Comparison of ENCODE assay signal across 16 cellular contexts in genomic region chr19:4415352-4415751, GRCh38. TPM values are rescaled to one million over a fixed set of nuclear protein-coding genes. Genes with fewer than 3 reads are reported as not detected.
DNase-seq lines count a peak whose midpoint lies in the region; ATAC-seq and TF ChIP-seq lines count a peak whose summit lies in the region.
"Had no signal": no experiment of that assay in that cellular context is flagged by ENCODE, and none has a peak within 500 bp of the region (broad histone marks: within the 10 kb centered on the region; RNA-seq: fewer than 3 reads in every experiment).

No MANE protein-coding gene starts in this region.

- peaks cover 97% of the 10 kb centered on the region for H3K36me3 ChIP-seq in OCI-LY7 (ENCODE audit: insufficient read depth, low read length)

- BruUV-seq in OCI-LY7 (replicated peaks; lab: Mats Ljungman, UMichigan): TSS peak; percentile 3

- POLR2A ChIA-PET in OCI-LY7 (lab: Charles Lee): no interaction called here

- CTCF ChIA-PET in OCI-LY7 (lab: Charles Lee; ENCODE audit: unreplicated experiment): no interaction called here

- H3K79me2 ChIP-seq in OCI-LY7 (ENCODE audit: insufficient read depth, low read depth, low read length): peaks cover 77% of the 10 kb centered on the region

- whole genome bisulfite sequencing in lower leg skin, 2 donors: 64 to 79% methylated on average over 10 of the region's 10 CpGs

- peak; percentile 68 for DNase-seq in Ammon's horn (ENCODE audit: low spot score)
- DNase-seq in OCI-LY7 (ENCODE audit: low spot score): no peak
- peak; percentile 39 for DNase-seq in fibroblast of the aortic adventitia (ENCODE audit: low read depth)
- DNase-seq in omental fat pad (ENCODE audit: low spot score): no peak
- DNase-seq in lower leg skin (ENCODE audit: low spot score in 2 of 2): no peak
- DNase-seq in NCI-H1436 treated with DMSO at 0.1 percent for 48 hours (lab: John Stamatoyannopoulos, UW): no peak
- no peak for DNase-seq in NCI-H1417 treated with DMSO at 0.1 percent for 48 hours (lab: John Stamatoyannopoulos, UW)
- DNase-seq: activated naive CD4-positive, alpha-beta T cell treated with anti-CD3 and anti-CD28 coated beads, Interleukin-2, amount 50 U/mL, for 16 hours; cortex of kidney; islet precursor cell; NCI-H1105 treated with DMSO at 0.1 percent for 48 hours; NCI-H526 treated with DMSO at 0.1 percent for 48 hours; RPMI8226; stimulated activated CD8-positive, alpha-beta memory T cell treated with anti-CD3 and anti-CD28 coated beads, Interleukin-4, amount 100 ng/mL, for 48 hours; T1000 had no signal

- no peaks in the 10 kb centered on the region for H3K9me3 ChIP-seq in OCI-LY7 (ENCODE audit: low read length)

- H3K27ac ChIP-seq in OCI-LY7 (ENCODE audit: low read depth, low read length, poor library complexity, severe bottlenecking): no peak overlapping the region

- H2AFZ ChIP-seq in OCI-LY7 (ENCODE audit: low read length): no peak overlapping the region

- no peak overlapping the region for H3K4me2 ChIP-seq in OCI-LY7 (ENCODE audit: low read length)

- intact Hi-C loops in OCI-LY7 (cut with micrococcal nuclease; ENCODE audit: unreplicated experiment) (no loop called here), lower leg skin (cut with DNase I; ENCODE audit: low total_unique reads) (no loop called here)

- peaks cover 3% of the 10 kb centered on the region for H3K4me1 ChIP-seq in OCI-LY7 (ENCODE audit: insufficient read depth, low read length, poor library complexity, severe bottlenecking)

- TF ChIP-seq POLR2A in lower leg skin (IDR thresholded peaks at IDR 0.05): no peak

- H3K4me3 ChIP-seq in OCI-LY7 (ENCODE audit: low read depth, low read length, poor library complexity, severe bottlenecking) (no peak overlapping the region), fibroblast of the aortic adventitia (ENCODE audit: low read depth, low read length) (no peak overlapping the region), lower leg skin (ENCODE audit: low read depth, poor library complexity, severe bottlenecking) (no peak overlapping the region)

- H4K20me1 ChIP-seq in OCI-LY7 (ENCODE audit: insufficient read depth, low read length): peaks cover 10% of the 10 kb centered on the region

- H3K9me2 ChIP-seq in OCI-LY7 (ENCODE audit: insufficient read depth, low read length): no peaks in the 10 kb centered on the region

- peak; percentile 74 for ATAC-seq in omental fat pad (ENCODE audit: low FRiP score)
- no peak for ATAC-seq in HG03439 (IDR thresholded peaks at IDR 0.05; ENCODE audit: unreplicated experiment)

- TF ChIP-seq CTCF in OCI-LY7 (conservative IDR thresholded peaks at IDR 0.05; ENCODE audit: low read length) (no peak), fibroblast of the aortic adventitia (IDR thresholded peaks at IDR 0.05; ENCODE audit: insufficient read depth, low read length) (no peak), omental fat pad (IDR thresholded peaks at IDR 0.05) (no peak), lower leg skin (IDR thresholded peaks at IDR 0.05) (no peak)

RNA-seq across cellular contexts. Expression of gene CHAF1A, which starts 12.9 kb away (rescaled TPM):
- 107 and 108 TPM in 2 replicates for total RNA-seq in OCI-LY7 (2014; rRNA removed; shearing (Covaris generic))
- total RNA-seq in OCI-LY7 (2022) (119 and 128 TPM in 2 replicates), fibroblast of the aortic adventitia (ENCODE audit: low replicate concordance) (8.6 and 25.8 TPM in 2 replicates), omental fat pad (1 to 10 TPM; 3.9 to 6.5 (median 4.1) TPM), lower leg skin (10 to 100 TPM in 3 of 4 donors, 1 to 10 TPM in 1; 9.0 to 25.9 (median 12.6) TPM)

RNA-seq across cellular contexts. Expression of gene SH3GL1, which starts 15.0 kb away (rescaled TPM):
- 24.3 and 33.2 TPM in 2 replicates for total RNA-seq in OCI-LY7 (2014; rRNA removed; shearing (Covaris generic))
- total RNA-seq in OCI-LY7 (2022) (38.9 and 39.0 TPM in 2 replicates), fibroblast of the aortic adventitia (ENCODE audit: low replicate concordance) (49.1 and 97.2 TPM in 2 replicates), omental fat pad (10 to 100 TPM; 38.0 to 54.9 (median 48.2) TPM), lower leg skin (100 to 1,000 TPM; 109 to 117 (median 112) TPM)

RNA-seq across cellular contexts. Expression of gene UBXN6, which starts 42.2 kb away (rescaled TPM):
- 42.3 and 43.5 TPM in 2 replicates for total RNA-seq in OCI-LY7 (2014; rRNA removed; shearing (Covaris generic))
- 51.9 and 57.0 TPM in 2 replicates for total RNA-seq in OCI-LY7 (2022)
- total RNA-seq in fibroblast of the aortic adventitia (ENCODE audit: low replicate concordance): 87.9 and 126 TPM in 2 replicates
- 100 to 1,000 TPM in 2 of 4 donors, 10 to 100 TPM in 2; 62.7 to 128 (median 88.6) TPM for total RNA-seq in omental fat pad
- total RNA-seq in lower leg skin: 100 to 1,000 TPM in 2 of 4 donors, 10 to 100 TPM in 2; 77.0 to 161 (median 111) TPM

RNA-seq across cellular contexts. Expression of gene HDGFL2, which starts 56.7 kb away (rescaled TPM):
- total RNA-seq in OCI-LY7 (2014; rRNA removed; shearing (Covaris generic)): 54.5 and 79.9 TPM in 2 replicates
- total RNA-seq in OCI-LY7 (2022) (77.3 and 85.9 TPM in 2 replicates), fibroblast of the aortic adventitia (ENCODE audit: low replicate concordance) (41.0 and 69.4 TPM in 2 replicates), omental fat pad (10 to 100 TPM; 17.3 to 40.8 (median 25.2) TPM), lower leg skin (10 to 100 TPM; 20.9 to 36.4 (median 30.1) TPM)

Comparison
In these comparisons a context has a peak if more than half of its experiments do, and no peak if none do; other contexts are left out.
1. DNase-seq: peak in Ammon's horn (single experiment) and fibroblast of the aortic adventitia (single experiment); none in OCI-LY7 (single experiment), omental fat pad (single experiment), lower leg skin (0 of 2), NCI-H1436 treated with DMSO at 0.1 percent for 48 hours (single experiment) and NCI-H1417 treated with DMSO at 0.1 percent for 48 hours (single experiment).